ENCODE assay signal across 11 cellular contexts in genomic region chr1:246364415-246364941, GRCh38.
DNase-seq lines count a peak whose midpoint lies in the region; ATAC-seq and TF ChIP-seq lines count a peak whose summit lies in the region.
"Had no signal": no experiment of that assay in that cellular context is flagged by ENCODE, and none has a peak within 500 bp of the region (broad histone marks: within the 10 kb centered on the region; RNA-seq: fewer than 3 reads in every experiment).

No MANE protein-coding gene starts in this region.

- ATAC-seq in GM18517 (IDR thresholded peaks at IDR 0.05; ENCODE audit: unreplicated experiment): peak; percentile 65
- peak; percentile 96 for ATAC-seq in GM21717 (IDR thresholded peaks at IDR 0.05; ENCODE audit: unreplicated experiment)
- peak; percentile 54 for ATAC-seq in HG03469 (IDR thresholded peaks at IDR 0.05; ENCODE audit: unreplicated experiment)

- DNase-seq in COLO668 (lab: John Stamatoyannopoulos, UW; ENCODE audit: unreplicated experiment) (peak; percentile 35), NAMALWA (ENCODE audit: low spot score) (no peak), kidney tubule cell (ENCODE audit: low spot score) (no peak), UCSD-AML1 (lab: John Stamatoyannopoulos, UW; ENCODE audit: unreplicated experiment) (no peak), adrenal gland (no peak)
- DNase-seq: mesenchymal stem cell, NCI-H2227 treated with DMSO at 0.1 percent for 48 hours, sigmoid colon had no signal

- no peak for TF ChIP-seq CTCF in adrenal gland (IDR thresholded peaks at IDR 0.05)

- no peak for TF ChIP-seq POLR2A in adrenal gland (IDR thresholded peaks at IDR 0.05)

- WGBS in adrenal gland, 4 donors: 87 to 95% (median 90%) methylated on average over 6 of the region's 6 CpGs

- H3K27ac ChIP-seq in adrenal gland: no peak overlapping the region
- H3K27ac ChIP-seq: sigmoid colon had no signal

- H3K27me3 ChIP-seq in adrenal gland: no peaks in the 10 kb centered on the region
- H3K27me3 ChIP-seq: sigmoid colon had no signal

- no peaks in the 10 kb centered on the region for H3K9me3 ChIP-seq in adrenal gland (replicated peaks in 1 of 3)
- H3K9me3 ChIP-seq: sigmoid colon had no signal

- intact Hi-C loops in adrenal gland (cut with DNase I): no loop called here

- no peaks in the 10 kb centered on the region for H3K36me3 ChIP-seq in adrenal gland (replicated peaks in 1 of 2)
- H3K36me3 ChIP-seq: sigmoid colon had no signal

- no peak overlapping the region for H3K4me3 ChIP-seq in adrenal gland
- H3K4me3 ChIP-seq: sigmoid colon had no signal

- H3K4me1 ChIP-seq in adrenal gland (replicated peaks in 1 of 2): no peaks in the 10 kb centered on the region
- H3K4me1 ChIP-seq: sigmoid colon had no signal
